ENCODE assay signal across 1 cellular context in the genomic region with DNA sequence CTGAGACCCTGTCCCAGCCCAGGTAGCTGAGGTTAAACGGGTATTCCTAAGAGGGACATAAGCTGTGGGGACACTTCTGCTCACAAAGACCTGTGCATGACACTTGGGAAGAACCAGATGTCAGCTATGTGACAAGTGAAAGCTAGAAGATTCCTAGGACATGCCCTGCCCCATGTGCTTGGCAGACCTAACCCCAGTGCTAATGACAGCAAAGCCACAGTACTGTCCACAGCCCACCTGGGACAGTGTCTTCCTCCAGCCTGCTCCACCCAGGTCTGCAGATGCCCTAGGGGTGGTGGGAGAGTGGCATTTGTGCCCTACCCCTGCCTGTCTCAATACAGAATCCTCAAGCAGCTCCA.
TF ChIP-seq lines count a peak whose summit lies in the region.

No MANE protein-coding gene starts in this region.

TF ChIP-seq in IMR-90, 13 proteins besides CTCF, POLR2A, EP300 and RAD21:
- TF ChIP-seq NFE2L2 (IDR thresholded peaks at IDR 0.05; ENCODE audit: low read depth, low read length), result no peak
- no peak for TF ChIP-seq SMC3 (IDR thresholded peaks at IDR 0.05; ENCODE audit: low read depth, low read length)
- TF ChIP-seq BHLHE40 (IDR thresholded peaks at IDR 0.05; ENCODE audit: low read depth, low read length), result no peak
- no peak for TF ChIP-seq MXI1 (IDR thresholded peaks at IDR 0.05; ENCODE audit: borderline replicate concordance, low read depth, low read length)
- no peak for TF ChIP-seq ELK1 (IDR thresholded peaks at IDR 0.05; ENCODE audit: borderline replicate concordance, low read depth, low read length)
- no peak for TF ChIP-seq RCOR1 (IDR thresholded peaks at IDR 0.05; ENCODE audit: insufficient replicate concordance, low read length)
- no peak for TF ChIP-seq CEBPB (IDR thresholded peaks at IDR 0.05; ENCODE audit: low read depth, low read length)
- TF ChIP-seq MAFK (IDR thresholded peaks at IDR 0.05; ENCODE audit: low read depth, low read length), result no peak
- TF ChIP-seq FOS (IDR thresholded peaks at IDR 0.05; ENCODE audit: low read depth, low read length), result no peak
- TF ChIP-seq RFX5 (IDR thresholded peaks at IDR 0.05; ENCODE audit: low read depth, low read length), result no peak
- TF ChIP-seq CHD1 (IDR thresholded peaks at IDR 0.05; ENCODE audit: low read depth, low read length), result no peak
- no peak for TF ChIP-seq USF2 (IDR thresholded peaks at IDR 0.05; ENCODE audit: low read depth, low read length)
- no peak for TF ChIP-seq MAZ (IDR thresholded peaks at IDR 0.05; ENCODE audit: borderline replicate concordance, low read depth, low read length)
TF ChIP-seq in IMR-90: peak in this region for 0.
